8 cellular contexts compared by ENCODE assay signal in the genomic region with DNA sequence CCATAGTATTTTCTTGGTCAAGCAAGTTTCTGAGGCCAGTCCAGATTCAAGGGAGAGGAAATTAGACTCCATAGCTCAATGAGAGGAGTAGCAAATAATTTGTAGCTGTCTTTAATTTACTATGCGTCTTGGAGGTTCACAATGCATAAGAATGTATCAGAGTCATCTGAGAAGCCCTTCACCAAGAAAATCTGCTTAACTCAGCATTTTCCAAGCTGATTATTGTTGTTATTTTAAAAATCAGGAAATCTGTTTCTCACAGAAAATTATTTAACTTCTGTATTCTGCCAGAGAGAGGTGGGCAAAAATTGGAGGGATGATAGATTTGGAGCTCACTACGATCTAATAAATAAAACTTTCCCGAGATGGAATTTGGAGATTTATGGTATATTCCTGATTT.
"Had no signal": no experiment of that assay in that cellular context is flagged by ENCODE, and none has a peak within 500 bp of the region (broad histone marks: within the 10 kb centered on the region; RNA-seq: fewer than 3 reads in every experiment).

No MANE protein-coding gene starts in this region.

- H3K36me3 Mint-ChIP-seq: IgD-negative memory B cell had no signal

- H3K9ac ChIP-seq: GM23248 had no signal

- H3K27ac Mint-ChIP-seq: H9 had no signal

- FAIRE-seq: H54 had no signal

- H3K4me3 Mint-ChIP-seq: H9, IgD-negative memory B cell had no signal

- H3K4me1 Mint-ChIP-seq: IgD-negative memory B cell had no signal

- DNase-seq: GM23248, GOT3, H9, HCEC 1CT, Kasumi-1, KG1 had no signal

- H3K27ac ChIP-seq: GM23248 had no signal

- H2AFZ ChIP-seq: GM23248 had no signal

- H3K4me3 ChIP-seq: GM23248 had no signal
